ENCODE assay signal across 1 cellular context in genomic region chr4:13484045-13484748, GRCh38.
A peak's percentile ranks its signal among the peaks of the same experiment; 100 is the strongest.
TF ChIP-seq lines count a peak whose summit lies in the region.

TSS of gene RAB28 (minus strand) at chr4:13484340.

TF ChIP-seq in GM12878, 131 proteins besides CTCF, POLR2A, EP300 and RAD21 (continued from another document and continues in another):
- TF ChIP-seq JUND (IDR thresholded peaks at IDR 0.05; ENCODE audit: low read depth, low read length) (peak; percentile 98), SKIL (IDR thresholded peaks at IDR 0.05; ENCODE audit: low read depth, poor library complexity, severe bottlenecking) (peak; percentile 95), RBBP5 (conservative IDR thresholded peaks at IDR 0.05) (0 out of 2 replicates have a peak, but pooled peaks have one; percentile 38), MAX (IDR thresholded peaks at IDR 0.05; ENCODE audit: low read depth, low read length) (no peak), TCF7 (IDR thresholded peaks at IDR 0.05; ENCODE audit: borderline replicate concordance) (no peak), ASH2L (IDR thresholded peaks at IDR 0.05; ENCODE audit: borderline replicate concordance, low read depth) (0 out of 2 replicates have a peak, but pooled peaks have one; percentile 85), TBL1XR1 (IDR thresholded peaks at IDR 0.05; ENCODE audit: low read depth, low read length) (no peak), KLF5 (IDR thresholded peaks at IDR 0.05; ENCODE audit: partially characterized antibody) (peak; percentile 99), SMARCA5 (IDR thresholded peaks at IDR 0.05) (no peak; the same call in 1 of the 2 replicates), PML (IDR thresholded peaks at IDR 0.05; ENCODE audit: low read length) (no peak; the same call in 1 of the 2 replicates), CHD4 (IDR thresholded peaks at IDR 0.05) (no peak), MEF2A (IDR thresholded peaks at IDR 0.05; ENCODE audit: insufficient read depth, low read depth, low read length) (0 out of 2 replicates have a peak, but pooled peaks have one; percentile 17), POLR2AphosphoS5 (IDR thresholded peaks at IDR 0.05; ENCODE audit: low read length) (peak; percentile 63; the same call in 1 of the 2 replicates), CEBPZ (IDR thresholded peaks at IDR 0.05; ENCODE audit: low read depth, low read length) (no peak), GATAD2B (conservative IDR thresholded peaks at IDR 0.05; ENCODE audit: low read depth) (no peak), BACH1 (IDR thresholded peaks at IDR 0.05; ENCODE audit: borderline replicate concordance) (0 out of 2 replicates have a peak, but pooled peaks have one; percentile 31), CHD2 (IDR thresholded peaks at IDR 0.05; ENCODE audit: borderline replicate concordance, low read depth, low read length) (no peak), USF1 (IDR thresholded peaks at IDR 0.05; ENCODE audit: borderline replicate concordance, extremely low read length, insufficient read depth, low read depth, low read length) (no peak), RELB (IDR thresholded peaks at IDR 0.05; ENCODE audit: low read depth) (peak; percentile 82), YY1 (IDR thresholded peaks at IDR 0.05; ENCODE audit: low read depth, low read length) (peak; percentile 95), ETV6 (conservative IDR thresholded peaks at IDR 0.05 in 1 of 2, IDR thresholded peaks at IDR 0.05 in 1 of 2; ENCODE audit: borderline replicate concordance in 1 of 2, low read depth in 1 of 2) (no peak), ZNF24 (IDR thresholded peaks at IDR 0.05) (no peak), LARP7 (IDR thresholded peaks at IDR 0.05) (peak; percentile 66; the same call in 1 of the 2 replicates), ZNF207 (IDR thresholded peaks at IDR 0.05; ENCODE audit: borderline replicate concordance) (peak; percentile 79; the same call in 1 of the 2 replicates), ATF3 (IDR thresholded peaks at IDR 0.05; ENCODE audit: borderline replicate concordance, extremely low read depth, low read depth, low read length) (no peak), RUNX3 (IDR thresholded peaks at IDR 0.05; ENCODE audit: low read length) (peak; percentile 31), EED (IDR thresholded peaks at IDR 0.05; ENCODE audit: low read depth) (no peak), MLLT1 (IDR thresholded peaks at IDR 0.05) (0 out of 2 replicates have a peak, but pooled peaks have one; percentile 40), SPI1 (IDR thresholded peaks at IDR 0.05; ENCODE audit: borderline replicate concordance, insufficient read depth, low read depth, low read length) (no peak), ZZZ3 (IDR thresholded peaks at IDR 0.05; ENCODE audit: control insufficient read depth, insufficient read length, low read depth) (no peak), CBX5 (IDR thresholded peaks at IDR 0.05; ENCODE audit: low read depth) (no peak), PBX3 (IDR thresholded peaks at IDR 0.05; ENCODE audit: insufficient replicate concordance, low read depth, low read length) (no peak), BRCA1 (IDR thresholded peaks at IDR 0.05; ENCODE audit: low read depth, low read length) (no peak), STAT3 (IDR thresholded peaks at IDR 0.05; ENCODE audit: low read depth, low read length) (no peak), RFX5 (IDR thresholded peaks at IDR 0.05; ENCODE audit: low read depth, low read length) (no peak), SMAD5 (IDR thresholded peaks at IDR 0.05; ENCODE audit: low read depth) (no peak), RCOR1 (conservative IDR thresholded peaks at IDR 0.05; ENCODE audit: low read depth, low read length) (no peak), RAD51 (IDR thresholded peaks at IDR 0.05) (no peak; the same call in 1 of the 2 replicates), NFYA (IDR thresholded peaks at IDR 0.05; ENCODE audit: borderline replicate concordance, low read depth, low read length) (no peak), SREBF2 (IDR thresholded peaks at IDR 0.05; ENCODE audit: low read length) (no peak), YBX1 (IDR thresholded peaks at IDR 0.05) (no peak), PAX8 (IDR thresholded peaks at IDR 0.05) (no peak), MYC (IDR thresholded peaks at IDR 0.05; ENCODE audit: insufficient read depth, insufficient read length, insufficient replicate concordance, low read length, severe bottlenecking) (no peak), ELK1 (IDR thresholded peaks at IDR 0.05; ENCODE audit: low read depth, low read length) (no peak; the same call in 1 of the 2 replicates), WRNIP1 (IDR thresholded peaks at IDR 0.05; ENCODE audit: borderline replicate concordance, low read depth, low read length) (no peak), SP1 (IDR thresholded peaks at IDR 0.05; ENCODE audit: low read depth, low read length) (no peak), ATF2 (IDR thresholded peaks at IDR 0.05; ENCODE audit: low read length) (no peak), POLR2AphosphoS2 (IDR thresholded peaks at IDR 0.05; ENCODE audit: low read depth, low read length) (no peak), NR2C1 (IDR thresholded peaks at IDR 0.05) (0 out of 2 replicates have a peak, but pooled peaks have one; percentile 32), BCL11A (IDR thresholded peaks at IDR 0.05; ENCODE audit: low read depth, low read length) (no peak), NKRF (conservative IDR thresholded peaks at IDR 0.05) (no peak), MYB (IDR thresholded peaks at IDR 0.05; ENCODE audit: borderline replicate concordance, low read depth, low read length) (no peak)
